ENCODE assay signal across 1 cellular context in the genomic region with DNA sequence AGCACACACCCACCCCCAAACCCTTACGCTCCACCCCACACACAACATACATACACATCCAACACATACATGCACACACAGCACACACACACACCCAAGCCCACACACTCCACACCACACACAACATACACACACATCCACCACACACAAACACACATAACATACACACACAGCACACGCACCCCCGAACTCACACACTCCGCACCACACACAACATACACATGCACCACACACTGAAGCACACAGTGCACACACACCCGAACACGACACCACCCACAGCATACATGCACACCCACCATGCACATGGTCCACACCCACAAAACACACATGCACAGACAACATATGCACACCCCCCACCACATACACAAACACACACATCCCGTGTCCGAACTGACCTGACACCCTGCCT.
TF ChIP-seq lines count a peak whose summit lies in the region.

No MANE protein-coding gene starts in this region.

TF ChIP-seq in IMR-90, 13 proteins besides CTCF, POLR2A, EP300 and RAD21:
- TF ChIP-seq MXI1 (IDR thresholded peaks at IDR 0.05; ENCODE audit: borderline replicate concordance, low read depth, low read length) (no peak), RCOR1 (IDR thresholded peaks at IDR 0.05; ENCODE audit: insufficient replicate concordance, low read length) (no peak), CEBPB (IDR thresholded peaks at IDR 0.05; ENCODE audit: low read depth, low read length) (no peak), MAFK (IDR thresholded peaks at IDR 0.05; ENCODE audit: low read depth, low read length) (no peak), BHLHE40 (IDR thresholded peaks at IDR 0.05; ENCODE audit: low read depth, low read length) (no peak)
- TF ChIP-seq, protein P1, sequence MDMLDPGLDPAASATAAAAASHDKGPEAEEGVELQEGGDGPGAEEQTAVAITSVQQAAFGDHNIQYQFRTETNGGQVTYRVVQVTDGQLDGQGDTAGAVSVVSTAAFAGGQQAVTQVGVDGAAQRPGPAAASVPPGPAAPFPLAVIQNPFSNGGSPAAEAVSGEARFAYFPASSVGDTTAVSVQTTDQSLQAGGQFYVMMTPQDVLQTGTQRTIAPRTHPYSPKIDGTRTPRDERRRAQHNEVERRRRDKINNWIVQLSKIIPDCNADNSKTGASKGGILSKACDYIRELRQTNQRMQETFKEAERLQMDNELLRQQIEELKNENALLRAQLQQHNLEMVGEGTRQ (IDR thresholded peaks at IDR 0.05; ENCODE audit: low read depth, low read length) = no peak
TF ChIP-seq in IMR-90: peak in this region for 0.
